ENCODE assay signal across 8 cellular contexts in the genomic region with DNA sequence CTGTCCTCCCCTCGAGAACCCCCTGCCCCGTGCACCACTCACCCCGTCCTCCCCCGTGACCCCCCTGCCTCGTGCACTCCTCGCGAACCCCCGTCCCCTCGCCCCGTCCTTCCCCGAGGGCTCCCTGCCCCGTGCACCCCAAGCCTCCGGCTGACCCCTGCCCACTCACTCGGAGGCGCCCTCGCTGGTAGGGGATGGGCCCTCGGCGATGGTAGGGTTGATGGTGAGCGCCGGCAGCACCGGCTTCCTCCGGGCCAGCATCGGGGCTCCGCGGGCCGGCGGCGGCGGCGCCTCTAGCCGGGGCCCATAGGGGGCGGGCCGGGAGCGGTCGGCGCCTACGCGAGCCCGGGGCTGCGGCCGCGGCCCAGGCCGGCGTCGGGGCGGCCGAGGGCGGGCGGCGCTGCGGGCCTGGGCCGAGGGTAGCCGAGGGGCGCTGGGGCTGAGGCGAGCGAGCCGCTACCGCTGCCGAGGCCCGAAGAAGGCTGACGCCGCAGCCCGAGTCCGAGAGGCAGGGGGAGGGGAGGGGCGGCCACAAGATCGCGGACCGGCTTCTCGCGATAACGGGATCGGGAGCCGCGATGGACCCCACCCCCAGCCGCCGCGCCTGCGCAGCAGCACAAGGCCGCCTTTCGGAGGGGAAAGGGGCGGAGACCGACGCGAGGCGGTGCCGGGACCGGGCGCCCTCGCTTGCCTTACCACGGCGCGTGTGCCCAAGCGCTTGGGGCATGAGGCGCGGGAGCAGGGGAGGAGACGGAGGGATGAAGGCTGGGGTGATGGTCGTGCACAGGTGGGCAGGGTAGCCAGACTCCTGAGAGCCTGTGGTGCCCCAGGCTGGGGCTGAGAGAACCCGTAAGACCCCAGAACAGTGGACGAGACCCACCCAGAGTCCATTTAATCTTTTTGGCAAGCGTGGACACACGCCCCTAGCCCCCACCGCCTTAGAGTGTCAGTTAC. TPM values are rescaled to one million over a fixed set of nuclear protein-coding genes. Genes with fewer than 3 reads are reported as not detected.
A peak's percentile ranks its signal among the peaks of the same experiment; 100 is the strongest.
DNase-seq lines count a peak whose midpoint lies in the region; ATAC-seq and TF ChIP-seq lines count a peak whose summit lies in the region.

A gene (minus strand): TSS at position 508 of the 954 bp plus-strand sequence. CDS start 247 bp downstream, at position 261.

- H3K4me1 ChIP-seq in IMR-90 (ENCODE audit: control insufficient read depth, insufficient read depth, low read length) (peaks cover 12% of the 10 kb centered on the region), OCI-LY7 (ENCODE audit: insufficient read depth, low read length, poor library complexity, severe bottlenecking) (peaks cover 15% of the 10 kb centered on the region), mucosa of descending colon (ENCODE audit: low read depth) (peaks cover 20% of the 10 kb centered on the region)

- in situ Hi-C loops in IMR-90 (cut with MboI; ENCODE audit: low sequenced_read_pairs): no loop called here

- peaks cover 6 to 38% of the 10 kb centered on the region in 2 experiments; a peak in 3 of 4 replicates for H3K79me1 ChIP-seq in IMR-90 (ENCODE audit: low read depth in 1 of 2, low read length in 2 of 2)

- POLR2A ChIA-PET in IMR-90 (lab: Charles Lee; ENCODE audit: unreplicated experiment) (no interaction called here), OCI-LY7 (lab: Charles Lee) (no interaction called here)

- peak within 1 kb of the TSS; percentile 92 for H3K27ac ChIP-seq in IMR-90 (ENCODE audit: insufficient read depth, low read length)
- H3K27ac ChIP-seq in OCI-LY7 (ENCODE audit: low read depth, low read length, poor library complexity, severe bottlenecking): peak within 1 kb of the TSS; percentile 22

- CTCF ChIA-PET in IMR-90 (lab: Yijun Ruan, JAX): no interaction called here
- CTCF ChIA-PET in OCI-LY7 (lab: Charles Lee; ENCODE audit: unreplicated experiment): no interaction called here

- H2BK20ac ChIP-seq in IMR-90 (ENCODE audit: low read depth, low read length): no peak within 1 kb of the TSS; the same call in 1 of the 2 replicates

- peak within 1 kb of the TSS; percentile 80 for H3K18ac ChIP-seq in IMR-90 (ENCODE audit: low read depth, low read length)

- H3K9ac ChIP-seq in IMR-90 (ENCODE audit: low read depth, low read length): peak within 1 kb of the TSS; percentile 96

- H3K4ac ChIP-seq in IMR-90 (ENCODE audit: low read depth, low read length): peak within 1 kb of the TSS; percentile 92

- peak within 1 kb of the TSS; percentile 81 for H4K91ac ChIP-seq in IMR-90 (ENCODE audit: insufficient read depth, low read depth, low read length)

- H3K36me3 ChIP-seq in IMR-90 (ENCODE audit: control insufficient read depth, insufficient read depth, low read length) (peaks cover 11% of the 10 kb centered on the region; the same call in 1 of the 2 replicates), OCI-LY7 (ENCODE audit: insufficient read depth, low read length) (peaks cover 15% of the 10 kb centered on the region; the same call in 1 of the 2 replicates), mucosa of descending colon (ENCODE audit: low read depth) (no peaks in the 10 kb centered on the region)

- peak within 1 kb of the TSS; percentile 83 for H2BK5ac ChIP-seq in IMR-90 (ENCODE audit: low read depth, low read length, poor library complexity, severe bottlenecking)

- H3K9me3 ChIP-seq in IMR-90 (ENCODE audit: control insufficient read depth, insufficient read depth, low read length) (no peaks in the 10 kb centered on the region), OCI-LY7 (ENCODE audit: low read length) (no peaks in the 10 kb centered on the region), mucosa of descending colon (no peaks in the 10 kb centered on the region)

- peaks cover 14% of the 10 kb centered on the region for H3K9me1 ChIP-seq in IMR-90 (ENCODE audit: insufficient read depth, low read length)

- peak within 1 kb of the TSS; percentile 89 for H3K4me3 ChIP-seq in IMR-90 (ENCODE audit: insufficient read depth, low read depth, low read length)
- peak within 1 kb of the TSS; percentile 75 for H3K4me3 ChIP-seq in OCI-LY7 (ENCODE audit: low read depth, low read length, poor library complexity, severe bottlenecking)
- peak within 1 kb of the TSS; percentile 82 for H3K4me3 ChIP-seq in epithelial cell of esophagus (ENCODE audit: low read length)
- H3K4me3 ChIP-seq in mucosa of descending colon: peak within 1 kb of the TSS; percentile 84

- peak within 1 kb of the TSS; percentile 95 for H3K14ac ChIP-seq in IMR-90 (replicated peaks; ENCODE audit: low read depth, low read length)

- peaks cover 13% of the 10 kb centered on the region for H3K79me2 ChIP-seq in OCI-LY7 (ENCODE audit: insufficient read depth, low read depth, low read length)

- TF ChIP-seq POLR2A in IMR-90 (IDR thresholded peaks at IDR 0.05; ENCODE audit: low read depth, low read length): peak; percentile 57

- TF ChIP-seq CTCF in IMR-90 (conservative IDR thresholded peaks at IDR 0.05; ENCODE audit: low read depth, low read length) (peak; percentile 15; the same call in 1 of the 2 replicates), OCI-LY7 (conservative IDR thresholded peaks at IDR 0.05; ENCODE audit: low read length) (no peak), epithelial cell of esophagus (IDR thresholded peaks at IDR 0.05; ENCODE audit: insufficient read depth, low read depth, low read length, missing control alignments) (no peak), mucosa of descending colon (IDR thresholded peaks at IDR 0.05) (no peak)

- no peak for TF ChIP-seq RAD21 in IMR-90 (IDR thresholded peaks at IDR 0.05; ENCODE audit: low read length)

- H2AK5ac ChIP-seq in IMR-90 (ENCODE audit: low read depth, low read length): peak within 1 kb of the TSS; percentile 88

- no peaks in the 10 kb centered on the region for H3K9me2 ChIP-seq in OCI-LY7 (ENCODE audit: insufficient read depth, low read length)

- dilution Hi-C loops in IMR-90 (cut with HindIII; ENCODE audit: low sequenced_read_pairs, unreplicated experiment): no loop called here

- H3K23ac ChIP-seq in IMR-90 (ENCODE audit: low read depth, low read length): peak within 1 kb of the TSS; percentile 99

- intact Hi-C loops in IMR-90 (cut with micrococcal nuclease) (no loop called here), OCI-LY7 (cut with micrococcal nuclease; ENCODE audit: unreplicated experiment) (loop anchor here (5.0 kb wide), 1 partner anchor 137 kb away; a partner anchor contains a TSS), mucosa of descending colon (cut with DNase I, micrococcal nuclease) (no loop called here)

- peak within 1 kb of the TSS; percentile 93 to 98 for H4K8ac ChIP-seq in IMR-90 (ENCODE audit: low read depth in 2 of 2, low read length in 2 of 2)

- peak within 1 kb of the TSS; percentile 94 for H2AK9ac ChIP-seq in IMR-90 (replicated peaks; ENCODE audit: low read depth, low read length, poor library complexity)

- ATAC-seq in GM21381 (IDR thresholded peaks at IDR 0.05; ENCODE audit: unreplicated experiment) (peak; percentile 92), IMR-90 (ENCODE audit: low read depth) (peak; percentile 95), mucosa of descending colon (peak; percentile 96)

- DNase-seq in COLO829 (ENCODE audit: low spot score) (peak; percentile 90), IMR-90 (peak; percentile 84), OCI-LY7 (ENCODE audit: low spot score) (peak; percentile 96), activated T-cell treated with anti-CD3 and anti-CD28 coated beads for 4 hours (peak; percentile 96), epithelial cell of esophagus (ENCODE audit: low read depth) (peak; percentile 91), mucosa of descending colon (peak; percentile 95 to 98 (median 97))
- peak; percentile 93 for DNase-seq in stimulated activated CD8-positive, alpha-beta memory T cell treated with anti-CD3 and anti-CD28 coated beads, Interleukin-4, amount 100 ng/mL, for 1 hour (ENCODE audit: low read depth in 2 of 2, low spot score in 1 of 2)

- H4K20me1 ChIP-seq in IMR-90 (ENCODE audit: insufficient read depth, low read length): peaks cover 40% of the 10 kb centered on the region
- no peaks in the 10 kb centered on the region for H4K20me1 ChIP-seq in OCI-LY7 (ENCODE audit: insufficient read depth, low read length)

- BruUV-seq in IMR-90 (replicated peaks; lab: Mats Ljungman, UMichigan) (no TSS peak), OCI-LY7 (replicated peaks; lab: Mats Ljungman, UMichigan) (no TSS peak)

- H3K27me3 ChIP-seq in IMR-90 (ENCODE audit: control insufficient read depth, insufficient read depth, low read length): no peaks in the 10 kb centered on the region

- peak within 1 kb of the TSS; percentile 66; the same call in 1 of the 2 replicates for H2BK120ac ChIP-seq in IMR-90 (ENCODE audit: low read depth, low read length)

- peak within 1 kb of the TSS; percentile 98 for H2AFZ ChIP-seq in IMR-90 (replicated peaks; ENCODE audit: low read length, poor library complexity)
- H2AFZ ChIP-seq in OCI-LY7 (ENCODE audit: low read length): peak within 1 kb of the TSS; percentile 94

- H2BK15ac ChIP-seq in IMR-90 (ENCODE audit: low read depth, low read length): peak within 1 kb of the TSS; percentile 74; the same call in 2 of the 3 replicates

- H3K56ac ChIP-seq in IMR-90 (ENCODE audit: extremely low read depth, insufficient read depth, low read length): peak within 1 kb of the TSS; percentile 92

- H4K5ac ChIP-seq in IMR-90 (ENCODE audit: low read depth, low read length): peak within 1 kb of the TSS; percentile 88

- WGBS in IMR-90 (ENCODE audit: extremely low coverage in 2 of 2, insufficient read length in 1 of 2), 2 experiments: 0% methylated on average over 44 of the region's 102 CpGs; no CpG with 5 or more reads in 1 of the 2 experiments

- H3K4me2 ChIP-seq in IMR-90 (ENCODE audit: low read depth, low read length) (peak within 1 kb of the TSS; percentile 98), OCI-LY7 (ENCODE audit: low read length) (peak within 1 kb of the TSS; percentile 99)

TF ChIP-seq in IMR-90, 13 proteins besides CTCF, POLR2A, EP300 and RAD21 (continues in another document):
- TF ChIP-seq, protein P1, sequence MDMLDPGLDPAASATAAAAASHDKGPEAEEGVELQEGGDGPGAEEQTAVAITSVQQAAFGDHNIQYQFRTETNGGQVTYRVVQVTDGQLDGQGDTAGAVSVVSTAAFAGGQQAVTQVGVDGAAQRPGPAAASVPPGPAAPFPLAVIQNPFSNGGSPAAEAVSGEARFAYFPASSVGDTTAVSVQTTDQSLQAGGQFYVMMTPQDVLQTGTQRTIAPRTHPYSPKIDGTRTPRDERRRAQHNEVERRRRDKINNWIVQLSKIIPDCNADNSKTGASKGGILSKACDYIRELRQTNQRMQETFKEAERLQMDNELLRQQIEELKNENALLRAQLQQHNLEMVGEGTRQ (IDR thresholded peaks at IDR 0.05; ENCODE audit: low read depth, low read length): peak; percentile 8; the same call in 1 of the 2 replicates
- TF ChIP-seq RCOR1 (IDR thresholded peaks at IDR 0.05; ENCODE audit: insufficient replicate concordance, low read length) (no peak), MXI1 (IDR thresholded peaks at IDR 0.05; ENCODE audit: borderline replicate concordance, low read depth, low read length) (peak; percentile 93)

RNA-seq across cellular contexts. Expression of the gene that starts here (rescaled TPM):
- 107 and 115 TPM in 2 replicates for total RNA-seq in IMR-90 (2012; rRNA removed)
- polyA plus RNA-seq in IMR-90 (2012; rRNA removed): 151 and 196 TPM in 2 replicates
- polyA plus RNA-seq in IMR-90 (2012; cell fraction: cytosol; rRNA removed): 175 and 201 TPM in 2 replicates
- 144 and 291 TPM in 2 replicates for polyA plus RNA-seq in IMR-90 (2012; cell fraction: nucleus; rRNA removed; ENCODE audit: low replicate concordance)
- total RNA-seq in OCI-LY7 (2014; rRNA removed; shearing (Covaris generic)): 84.7 and 105 TPM in 2 replicates
- 116 and 120 TPM in 2 replicates for total RNA-seq in OCI-LY7 (2022)
- total RNA-seq in mucosa of descending colon: 100 to 1,000 TPM; 173 to 221 (median 192) TPM

Comparison
In these comparisons a context has a peak if more than half of its experiments do, and no peak if none do; other contexts are left out.
1. Peak in every context shown above with its lines: DNase-seq, ATAC-seq, H3K4me3 ChIP-seq and H3K27ac ChIP-seq.